Comparison of ENCODE assay signal across 11 cellular contexts in the genomic region with DNA sequence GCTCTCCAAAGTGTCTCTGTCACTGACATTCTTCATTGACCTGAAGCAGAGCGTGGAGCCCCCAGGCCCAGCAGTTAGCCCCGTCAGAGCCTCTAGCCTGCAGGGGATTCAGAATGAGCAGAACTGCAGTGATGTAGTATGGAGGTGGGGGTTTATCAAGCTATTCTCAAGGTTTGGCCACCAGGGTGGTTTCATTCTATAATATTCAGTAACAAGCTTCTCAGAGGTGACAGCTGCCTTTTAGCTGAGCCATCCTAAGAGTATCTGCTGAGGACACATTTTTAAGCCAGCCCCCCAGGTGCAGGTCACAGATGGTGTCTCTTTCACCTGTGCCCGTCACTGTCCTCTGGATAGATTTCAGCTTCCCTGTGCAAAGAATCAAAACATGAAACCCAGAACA. TPM values are rescaled to one million over a fixed set of nuclear protein-coding genes. Genes with fewer than 3 reads are reported as not detected.
A peak's percentile ranks its signal among the peaks of the same experiment; 100 is the strongest.
DNase-seq lines count a peak whose midpoint lies in the region; ATAC-seq, FAIRE-seq and TF ChIP-seq lines count a peak whose summit lies in the region.
"Had no signal": no experiment of that assay in that cellular context is flagged by ENCODE, and none has a peak within 500 bp of the region (broad histone marks: within the 10 kb centered on the region; RNA-seq: fewer than 3 reads in every experiment).

No MANE protein-coding gene starts in this region.

- POLR2A ChIA-PET in HCT116 (lab: Charles Lee) = no interaction called here

- H3K9me2 ChIP-seq in HCT116 (ENCODE audit: insufficient read depth) (no peaks in the 10 kb centered on the region; the same call in 1 of the 2 replicates), GM23248 (ENCODE audit: insufficient read depth) (no peaks in the 10 kb centered on the region)

- no peaks in the 10 kb centered on the region for H3K36me3 Mint-ChIP-seq in natural killer cell treated with Interleukin-12 subunit alpha and Interleukin-12 subunit beta and Interleukin-15 and Interleukin-18, amount 100 ng/mL, for 72 hours

- H3K9me3 Mint-ChIP-seq in natural killer cell treated with Interleukin-12 subunit alpha and Interleukin-12 subunit beta and Interleukin-15 and Interleukin-18, amount 100 ng/mL, for 72 hours = no peaks in the 10 kb centered on the region

- in situ Hi-C loops in GM23248 (cut with MboI) = no loop called here

- WGBS in GM23248 (ENCODE audit: low coverage in 1 of 2, low lambda C conversion rate in 2 of 2, missing lambda C conversion rate in 2 of 2), 2 experiments = 98 to 100% methylated on average over 3 of the region's 3 CpGs

- peak overlapping the region; percentile 51 to 60 for H3K27ac Mint-ChIP-seq in natural killer cell treated with Interleukin-12 subunit alpha and Interleukin-12 subunit beta and Interleukin-15 and Interleukin-18, amount 100 ng/mL, for 72 hours

- FAIRE-seq in GM12892 (lab: Jason Lieb, UNC) (peak; percentile 58), HTR-8/SVneo (lab: Jason Lieb, UNC) (no peak)

- no peaks in the 10 kb centered on the region for H4K20me1 ChIP-seq in HCT116 (ENCODE audit: insufficient read depth)
- H4K20me1 ChIP-seq in GM23248 (ENCODE audit: insufficient read depth) = no peaks in the 10 kb centered on the region

- no peak overlapping the region for H2AFZ ChIP-seq in HCT116 (ENCODE audit: low read depth, low read length, poor library complexity, severe bottlenecking)
- no peak overlapping the region for H2AFZ ChIP-seq in GM23248

- peaks cover 25% of the 10 kb centered on the region for H3F3A ChIP-seq in GM23248 (ENCODE audit: insufficient read depth)

- TF ChIP-seq CTCF in HCT116 (IDR thresholded peaks at IDR 0.05 in 2 of 3, conservative IDR thresholded peaks at IDR 0.05 in 1 of 3; ENCODE audit: borderline replicate concordance in 1 of 3, insufficient read depth in 1 of 3, low read depth in 2 of 3, low read length in 2 of 3) (no peak), WERI-Rb-1 (IDR thresholded peaks at IDR 0.05; ENCODE audit: low read depth, low read length) (no peak)

- H3K4me1 Mint-ChIP-seq in natural killer cell treated with Interleukin-12 subunit alpha and Interleukin-12 subunit beta and Interleukin-15 and Interleukin-18, amount 100 ng/mL, for 72 hours (ENCODE audit: low read depth in 2 of 2) = peaks cover 53 to 74% of the 10 kb centered on the region in 2 donors

- H3K4me2 ChIP-seq in HCT116 (ENCODE audit: low read length) (peak overlapping the region; percentile 84), GM23248 (ENCODE audit: unreplicated experiment) (no peak overlapping the region)

- H3K27ac ChIP-seq in HCT116 (ENCODE audit: low read depth, low read length) (no peak overlapping the region), WERI-Rb-1 (peak overlapping the region; percentile 83), GM23248 (no peak overlapping the region)

- H3K9me3 ChIP-seq in HCT116 (ENCODE audit: control insufficient read depth in 1 of 2, insufficient read depth in 1 of 2, low read depth in 1 of 2, low read length in 2 of 2) = no peaks in the 10 kb centered on the region
- H3K9me3 ChIP-seq in WERI-Rb-1 (ENCODE audit: severe bottlenecking) = peaks cover 10% of the 10 kb centered on the region
- H3K9me3 ChIP-seq in GM23248 (ENCODE audit: low read depth) = no peaks in the 10 kb centered on the region
- H3K9me3 ChIP-seq: gastrocnemius medialis had no signal

- RAD21 ChIA-PET in HCT116 (lab: Charles Lee; ENCODE audit: low non-redundant PET in 1 of 2, low total read pairs in 2 of 2, uncharacterized antibody in 2 of 2, unreplicated experiment in 2 of 2) = interaction anchor here in 1 of 2 experiments (0.6 kb wide), 1 partner anchor 41 kb away, joined by 3 read pairs; no protein-coding TSS in a partner anchor

- H3K27me3 ChIP-seq in HCT116 (ENCODE audit: insufficient read depth, low read length) = no peaks in the 10 kb centered on the region
- H3K27me3 ChIP-seq in WERI-Rb-1 (ENCODE audit: insufficient read depth, low read depth, severe bottlenecking) = no peaks in the 10 kb centered on the region
- no peaks in the 10 kb centered on the region for H3K27me3 ChIP-seq in GM23248 (replicated peaks; ENCODE audit: insufficient read depth)
- H3K27me3 ChIP-seq: gastrocnemius medialis had no signal

- H3K36me3 ChIP-seq in HCT116 (ENCODE audit: control insufficient read depth in 1 of 2, insufficient read depth in 2 of 2, low read length in 2 of 2) (peaks cover 0 to 5% of the 10 kb centered on the region in 2 experiments; a peak in 2 of 4 replicates), WERI-Rb-1 (no peaks in the 10 kb centered on the region), GM23248 (ENCODE audit: low read depth) (no peaks in the 10 kb centered on the region)
- H3K36me3 ChIP-seq: gastrocnemius medialis had no signal

- H3K4me3 ChIP-seq in HCT116 (replicated peaks in 1 of 2; ENCODE audit: low read depth in 1 of 2, low read length in 2 of 2) (no peak overlapping the region), WERI-Rb-1 (ENCODE audit: low read depth, low read length) (no peak overlapping the region), GM23248 (no peak overlapping the region)
- H3K4me3 ChIP-seq: gastrocnemius medialis had no signal

- TF ChIP-seq RAD21 in HCT116 (IDR thresholded peaks at IDR 0.05; ENCODE audit: low read depth) = no peak

- peaks cover 97% of the 10 kb centered on the region for H3K79me2 ChIP-seq in HCT116 (ENCODE audit: insufficient read depth, low read length)
- no peaks in the 10 kb centered on the region for H3K79me2 ChIP-seq in GM23248 (ENCODE audit: insufficient read depth)

- intact Hi-C loops in HCT116 (cut with micrococcal nuclease) = no loop called here

- H3K27me3 Mint-ChIP-seq in natural killer cell treated with Interleukin-12 subunit alpha and Interleukin-12 subunit beta and Interleukin-15 and Interleukin-18, amount 100 ng/mL, for 72 hours = no peaks in the 10 kb centered on the region

- H3K9ac ChIP-seq in HCT116 (ENCODE audit: low read length) = peak overlapping the region; percentile 81; the same call in 1 of the 2 replicates
- H3K9ac ChIP-seq in GM23248 = no peak overlapping the region

- BruUV-seq in HCT116 (replicated peaks; lab: Mats Ljungman, UMichigan) = no TSS peak

- DNase-seq in GM12892 (ENCODE audit: insufficient read length) (no peak), HCT116 (ENCODE audit: low read depth, low spot score) (no peak), WERI-Rb-1 (peak; percentile 63), GM23248 (no peak), HTR-8/SVneo (ENCODE audit: insufficient read length, low spot score) (no peak), HCEC 1CT (no peak)
- no peak for DNase-seq in natural killer cell treated with Interleukin-12 subunit alpha and Interleukin-12 subunit beta and Interleukin-15 and Interleukin-18, amount 100 ng/mL, for 72 hours (ENCODE audit: low spot score)
- DNase-seq: EL, IMR-90 had no signal

- no peak for ATAC-seq in HCT116
- ATAC-seq in natural killer cell treated with Interleukin-12 subunit alpha and Interleukin-12 subunit beta and Interleukin-15 and Interleukin-18, amount 100 ng/mL, for 72 hours = no peak
- no peak for ATAC-seq in GM18861 (IDR thresholded peaks at IDR 0.05; ENCODE audit: unreplicated experiment)

- CTCF ChIA-PET in HCT116 (lab: Charles Lee) = interaction anchor here (1.6 kb wide), 1 partner anchor 49 kb away, joined by 3 read pairs; no protein-coding TSS in a partner anchor

- H3K4me1 ChIP-seq in HCT116 (ENCODE audit: control insufficient read depth in 1 of 2, insufficient read depth in 2 of 2, low read length in 2 of 2) (peaks cover 57 to 91% of the 10 kb centered on the region in 2 experiments), GM23248 (ENCODE audit: insufficient read depth) (peaks cover 27% of the 10 kb centered on the region)

- peak overlapping the region; percentile 55 for H3K4me3 Mint-ChIP-seq in natural killer cell treated with Interleukin-12 subunit alpha and Interleukin-12 subunit beta and Interleukin-15 and Interleukin-18, amount 100 ng/mL, for 72 hours

- no peak for TF ChIP-seq POLR2A in GM12892 (IDR thresholded peaks at IDR 0.05; ENCODE audit: low read depth, low read length)
- no peak for TF ChIP-seq POLR2A in HCT116 (IDR thresholded peaks at IDR 0.05; ENCODE audit: borderline replicate concordance, extremely low read depth, insufficient read depth, insufficient read length)

TF ChIP-seq in HCT116, 20 proteins besides CTCF, POLR2A, EP300 and RAD21:
- no peak for TF ChIP-seq POLR2AphosphoS5 (IDR thresholded peaks at IDR 0.05; ENCODE audit: low read depth, low read length)
- TF ChIP-seq JUND (IDR thresholded peaks at IDR 0.05) = no peak
- TF ChIP-seq CEBPB (IDR thresholded peaks at IDR 0.05; ENCODE audit: low read depth) = no peak
- no peak for TF ChIP-seq EZH2phosphoT487 (IDR thresholded peaks at IDR 0.05; ENCODE audit: borderline replicate concordance)
- TF ChIP-seq, protein P1, sequence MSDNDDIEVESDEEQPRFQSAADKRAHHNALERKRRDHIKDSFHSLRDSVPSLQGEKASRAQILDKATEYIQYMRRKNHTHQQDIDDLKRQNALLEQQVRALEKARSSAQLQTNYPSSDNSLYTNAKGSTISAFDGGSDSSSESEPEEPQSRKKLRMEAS (IDR thresholded peaks at IDR 0.05) = no peak
- no peak for TF ChIP-seq EZH2 (IDR thresholded peaks at IDR 0.05)
- no peak for TF ChIP-seq SP1 (IDR thresholded peaks at IDR 0.05; ENCODE audit: low read depth)
- TF ChIP-seq, protein P2, sequence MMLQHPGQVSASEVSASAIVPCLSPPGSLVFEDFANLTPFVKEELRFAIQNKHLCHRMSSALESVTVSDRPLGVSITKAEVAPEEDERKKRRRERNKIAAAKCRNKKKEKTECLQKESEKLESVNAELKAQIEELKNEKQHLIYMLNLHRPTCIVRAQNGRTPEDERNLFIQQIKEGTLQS (IDR thresholded peaks at IDR 0.05) = no peak
- no peak for TF ChIP-seq ZFX (IDR thresholded peaks at IDR 0.05)
- TF ChIP-seq YY1 (IDR thresholded peaks at IDR 0.05; ENCODE audit: extremely low read depth, insufficient replicate concordance, low read depth, low read length) = no peak

RNA-seq across cellular contexts. Expression of a gene that starts 31.9 kb away (rescaled TPM):
- 6.5 TPM for polyA plus RNA-seq in GM12892 (2012; ENCODE audit: missing spikeins)
- 62.6 TPM for total RNA-seq in HCT116 (2021; ENCODE audit: unreplicated experiment)
- 86.2 and 89.9 TPM in 2 replicates for polyA plus RNA-seq in HCT116 (2012)
- total RNA-seq in natural killer cell treated with Interleukin-12 subunit alpha and Interleukin-12 subunit beta and Interleukin-15 and Interleukin-18, amount 100 ng/mL, for 72 hours = 10 to 100 TPM; 17.5 to 34.5 TPM
- total RNA-seq in GM23248 (2014; rRNA removed; shearing (Covaris generic)) = 6.3 and 7.1 TPM in 2 replicates
- polyA plus RNA-seq in GM23248 (2016; fragmentation: Nextera tagmentation; extraction: Ambion mirVana) = 21.5 and 23.0 TPM in 2 replicates
